34 cellular contexts compared by ENCODE assay signal in the genomic region with DNA sequence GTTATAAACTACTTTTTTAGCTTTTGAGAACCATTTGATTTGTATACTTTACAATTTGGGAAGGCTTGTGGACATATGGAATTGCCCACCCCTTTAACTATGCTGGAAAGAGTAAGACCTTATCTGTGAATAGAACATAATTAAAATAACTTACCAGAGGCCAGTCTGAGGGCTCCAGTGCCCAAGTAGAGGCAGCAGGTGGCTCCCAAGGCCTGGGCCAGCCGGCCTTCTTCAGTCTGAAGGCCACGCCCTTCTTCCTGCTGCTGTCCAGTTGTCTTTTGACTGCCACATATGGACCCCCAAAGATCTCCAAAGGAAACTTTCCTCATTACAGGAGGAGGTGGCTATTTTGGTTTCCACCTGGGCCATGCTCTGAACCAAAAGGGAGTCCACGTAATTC. TPM values are rescaled to one million over a fixed set of nuclear protein-coding genes. Genes with fewer than 3 reads are reported as not detected.
"Had no signal": no experiment of that assay in that cellular context is flagged by ENCODE, and none has a peak within 500 bp of the region (broad histone marks: within the 10 kb centered on the region; RNA-seq: fewer than 3 reads in every experiment).

No MANE protein-coding gene starts in this region.

- FAIRE-seq: astrocyte, TTC549 had no signal

- H3K36me3 ChIP-seq: adrenal gland, brain microvascular endothelial cell, breast epithelium had no signal

- H3K4me1 ChIP-seq: adrenal gland, body of pancreas, breast epithelium had no signal

- H3K27me3 ChIP-seq: adrenal gland, body of pancreas, brain microvascular endothelial cell, breast epithelium had no signal

- ATAC-seq: activated CD8-positive, alpha-beta T cell treated with anti-CD3 and anti-CD28 coated beads for 36 hours; activated naive CD4-positive, alpha-beta T cell treated with anti-CD3 and anti-CD28 coated beads, Interleukin-2, amount 50 U/mL, for 72 hours; activated T-cell treated with anti-CD3 and anti-CD28 coated beads, Interleukin-2, amount 50 U/mL, for 4 hours; activated T-cell treated with anti-CD3 and anti-CD28 coated beads, Interleukin-2, amount 50 U/mL, for 72 hours; activated T-helper 17 cell treated with anti-CD3 and anti-CD28 coated beads, Interleukin-2, amount 50 U/mL, for 72 hours; body of pancreas had no signal

- H3K27ac ChIP-seq: adrenal gland, body of pancreas, brain microvascular endothelial cell, breast epithelium, VCaP had no signal

- H3K9me3 ChIP-seq: adrenal gland, body of pancreas had no signal

- DNase-seq: activated B cell treated with CpG ODN at 0.5 μM for 24 hours; activated CD4-positive, alpha-beta memory T cell treated with anti-CD3 and anti-CD28 coated beads for 36 hours; activated CD4-positive, alpha-beta T cell treated with anti-CD3 and anti-CD28 coated beads for 4 hours; activated CD4-positive, alpha-beta T cell treated with anti-CD3 and anti-CD28 coated beads, Interleukin-2, amount 10 ng/mL, durations not matched to agents 24 days and 14 days; activated CD4-positive, alpha-beta T cell treated with anti-CD3 and anti-CD28 coated beads, Interleukin-2, amount 50 U/mL, for 1 hour; activated CD4-positive, alpha-beta T cell treated with anti-CD3 and anti-CD28 coated beads, Interleukin-2, amount 50 U/mL, for 4 hours; activated CD4-positive, CD25-positive, alpha-beta regulatory T cell treated with anti-CD3 and anti-CD28 coated beads, Interleukin-2, amount 50 U/mL, for 72 hours; activated CD8-positive, alpha-beta memory T cell treated with anti-CD3 and anti-CD28 coated beads, Interleukin-2, amount 50 U/mL, for 4 hours; activated CD8-positive, alpha-beta T cell treated with anti-CD3 and anti-CD28 coated beads for 36 hours; activated effector memory CD4-positive, alpha-beta T cell treated with anti-CD3 and anti-CD28 coated beads, Interleukin-2, amount 50 U/mL, for 16 hours; activated gamma-delta T cell treated with Interleukin-2 at 50 U/mL for 16 hours; activated naive CD4-positive, alpha-beta T cell; activated naive CD4-positive, alpha-beta T cell treated with anti-CD3 and anti-CD28 coated beads for 36 hours; activated naive CD4-positive, alpha-beta T cell treated with anti-CD3 and anti-CD28 coated beads, Interleukin-2, amount 50 U/mL, for 16 hours; activated naive CD8-positive, alpha-beta T cell treated with anti-CD3 and anti-CD28 coated beads for 36 hours; activated T-cell treated with anti-CD3 and anti-CD28 coated beads for 4 hours; activated T-cell treated with anti-CD3 and anti-CD28 coated beads, Interleukin-2, amount 50 U/mL, for 1 hour; activated T-cell treated with anti-CD3 and anti-CD28 coated beads, Interleukin-2, amount 50 U/mL, for 4 hours; activated T-cell treated with anti-CD3 and anti-CD28 coated beads, Interleukin-2, amount 50 U/mL, for 72 hours; adrenal gland; amniotic stem cell; aorta; body of pancreas; brain microvascular endothelial cell; central memory CD4-positive, alpha-beta T cell; T-helper 2 cell; T-helper 9 cell had no signal

- H3K4me3 ChIP-seq: adrenal gland, body of pancreas, breast epithelium had no signal

RNA-seq across cellular contexts. Expression of a gene that starts 12.0 kb away (rescaled TPM):
- total RNA-seq: astrocyte, cerebellum had no signal
